8 cellular contexts compared by ENCODE assay signal in the genomic region with DNA sequence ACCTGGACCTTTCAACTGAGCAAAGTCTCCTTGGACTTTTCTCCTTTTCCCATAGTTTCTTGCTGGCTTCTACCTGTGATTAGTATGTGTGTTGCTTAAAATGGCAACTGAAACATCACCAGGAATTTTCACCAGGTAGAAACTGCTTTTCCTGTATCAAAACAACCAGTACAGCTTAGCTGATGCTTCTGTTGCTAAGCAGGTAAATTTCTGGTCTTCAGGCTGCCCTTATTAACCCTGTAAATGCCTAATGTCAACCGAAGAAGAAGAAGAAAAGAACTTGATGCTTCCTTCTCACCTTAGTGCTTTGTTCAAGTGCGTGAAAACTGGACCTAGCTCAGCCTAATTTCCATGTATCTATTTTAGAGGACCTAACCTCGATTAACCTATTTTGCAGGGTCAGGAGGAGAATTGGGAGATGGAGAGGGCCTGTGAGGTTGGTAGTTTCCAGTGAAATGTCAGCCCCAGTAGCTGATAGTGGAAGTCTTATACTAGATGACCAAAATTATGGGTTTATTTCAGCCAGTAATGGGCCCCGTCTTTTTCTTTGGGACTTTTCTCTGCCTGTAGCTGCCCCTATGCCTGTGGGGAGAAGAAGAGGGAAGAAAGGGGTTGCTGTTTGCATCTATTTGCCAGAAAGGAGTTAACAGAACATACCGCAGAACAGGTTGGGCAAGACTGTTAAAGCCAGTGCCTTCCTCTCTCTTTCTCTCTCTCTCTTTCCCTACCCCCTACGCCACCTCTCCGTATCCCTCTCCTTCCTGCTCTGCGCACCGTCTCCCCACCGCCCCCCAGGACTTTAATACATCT. TPM values are rescaled to one million over a fixed set of nuclear protein-coding genes. Genes with fewer than 3 reads are reported as not detected.
A peak's percentile ranks its signal among the peaks of the same experiment; 100 is the strongest.
DNase-seq lines count a peak whose midpoint lies in the region; ATAC-seq and TF ChIP-seq lines count a peak whose summit lies in the region.

No MANE protein-coding gene starts in this region.

- H3K9ac ChIP-seq in H9 (ENCODE audit: extremely low read depth, insufficient read length, low read length) = no peak overlapping the region

- peak overlapping the region; percentile 65 to 78 (median 76) for H3K27ac Mint-ChIP-seq in H9

- no peak overlapping the region for H2BK20ac ChIP-seq in H9 (ENCODE audit: low read depth, low read length, poor library complexity, severe bottlenecking)

- TF ChIP-seq EP300 in sigmoid colon (IDR thresholded peaks at IDR 0.05) = no peak

- no peak overlapping the region for H3K56ac ChIP-seq in H9 (ENCODE audit: insufficient read length, low read depth, low read length)

- H3K79me1 ChIP-seq in H9 (ENCODE audit: insufficient read depth, low read depth, low read length, poor library complexity, severe bottlenecking) = no peaks in the 10 kb centered on the region

- H3K18ac ChIP-seq in H9 (ENCODE audit: insufficient read length, low read depth, low read length) = peak overlapping the region; percentile 69

- H3K79me2 ChIP-seq in H9 (ENCODE audit: insufficient read depth, low read length) = peaks cover 2% of the 10 kb centered on the region; the same call in 1 of the 2 replicates

- no peak overlapping the region for H2AFZ ChIP-seq in H9 (ENCODE audit: low read length)

- no peak for ATAC-seq in GM18868 (IDR thresholded peaks at IDR 0.05; ENCODE audit: unreplicated experiment)
- ATAC-seq in GM19455 (IDR thresholded peaks at IDR 0.05; ENCODE audit: unreplicated experiment) = no peak

- WGBS in H9 (ENCODE audit: extremely low coverage, insufficient read length, low lambda C conversion rate) = no CpG with 5 or more reads among the region's 10 CpGs
- WGBS in sigmoid colon, 2 donors = 23 to 58% methylated on average over 10 of the region's 10 CpGs

- H3K27me3 ChIP-seq in H9 (ENCODE audit: insufficient read depth, low read length) (no peaks in the 10 kb centered on the region), sigmoid colon (no peaks in the 10 kb centered on the region)

- peaks cover 54 to 70% of the 10 kb centered on the region in 2 experiments for H3K4me1 Mint-ChIP-seq in H9

- no peaks in the 10 kb centered on the region for H3K36me3 ChIP-seq in sigmoid colon

- H3K4me1 ChIP-seq in H9 (ENCODE audit: insufficient read depth, low read length) = peaks cover 32% of the 10 kb centered on the region
- H3K4me1 ChIP-seq in sigmoid colon = peaks cover 0 to 85% (median 69%) of the 10 kb centered on the region in 4 donors

- peak overlapping the region; percentile 6 to 65; a peak in 4 of 5 replicates for H3K4me3 Mint-ChIP-seq in H9

- H3K4me3 ChIP-seq in epithelial cell of esophagus (ENCODE audit: low read length) (peak overlapping the region; percentile 11), sigmoid colon (peak overlapping the region in 1 of 4 donors; percentile 1)

- H2BK5ac ChIP-seq in H9 (ENCODE audit: insufficient read length, low read length) = no peak overlapping the region

- H4K20me1 ChIP-seq in H9 (ENCODE audit: control insufficient read depth, insufficient read depth, insufficient read length) = peaks cover 2% of the 10 kb centered on the region

- H3K4me2 ChIP-seq in H9 (ENCODE audit: insufficient read depth, insufficient read length, low read length) = peak overlapping the region; percentile 35

- peaks cover 4% of the 10 kb centered on the region for H3K23me2 ChIP-seq in H9 (ENCODE audit: insufficient read length, low read depth, low read length, poor library complexity, severe bottlenecking)

- intact Hi-C loops in sigmoid colon (cut with DNase I) = loop anchor here (2.0 kb wide), 1 partner anchor 37 kb away; no protein-coding TSS in a partner anchor

- TF ChIP-seq POLR2A in sigmoid colon (IDR thresholded peaks at IDR 0.05) = no peak

- H3T11ph ChIP-seq in H9 (ENCODE audit: low read length) = peak overlapping the region; percentile 38

- no peaks in the 10 kb centered on the region; a peak in 1 of 7 replicates for H3K36me3 Mint-ChIP-seq in H9 (ENCODE audit: insufficient read depth in 1 of 3, low read depth in 3 of 3)

- no peaks in the 10 kb centered on the region for H3K9me3 Mint-ChIP-seq in H9

- peak overlapping the region; percentile 19 for H2BK12ac ChIP-seq in H9 (ENCODE audit: insufficient read length, low read depth, low read length)

- H2BK15ac ChIP-seq in H9 (ENCODE audit: low read depth, low read length) = no peak overlapping the region

- H3K27ac ChIP-seq in H9 (ENCODE audit: insufficient read length, low read depth, low read length) (peak overlapping the region; percentile 39), sigmoid colon (peak overlapping the region; percentile 82 to 96 (median 94))

- H3K9me3 ChIP-seq in H9 (ENCODE audit: control insufficient read depth, low read depth, low read length) (no peaks in the 10 kb centered on the region), sigmoid colon (no peaks in the 10 kb centered on the region)

- no peak overlapping the region for H3K23ac ChIP-seq in H9 (ENCODE audit: insufficient read length, low read depth, low read length)

- peak overlapping the region; percentile 87; the same call in 1 of the 2 replicates for H3K14ac ChIP-seq in H9 (ENCODE audit: insufficient read depth, low read length)

- no peak overlapping the region for H2BK120ac ChIP-seq in H9 (ENCODE audit: low read depth, low read length, poor library complexity, severe bottlenecking)

- no peak overlapping the region for H4K91ac ChIP-seq in H9 (ENCODE audit: insufficient read length, low read depth, low read length)

- H3K4ac ChIP-seq in H9 (ENCODE audit: low read depth, low read length) = no peak overlapping the region

- DNase-seq in H9 (no peak), NOMO-1 treated with DMSO at 0.1 percent for 48 hours (lab: John Stamatoyannopoulos, UW; ENCODE audit: unreplicated experiment) (peak; percentile 88), epithelial cell of esophagus (ENCODE audit: low read depth) (peak; percentile 78), sigmoid colon (no peak), ecto neural progenitor cell (ENCODE audit: low spot score) (no peak)
- no peak for DNase-seq in activated T-cell treated with anti-CD3 and anti-CD28 coated beads, Interleukin-2, amount 50 U/mL, for 48 hours

- H3K27me3 Mint-ChIP-seq in H9 (ENCODE audit: low read depth) = no peaks in the 10 kb centered on the region

- H4K5ac ChIP-seq in H9 (ENCODE audit: insufficient read length, low read depth, low read length) = no peak overlapping the region

- no peak for TF ChIP-seq CTCF in H9 (conservative IDR thresholded peaks at IDR 0.05)
- no peak for TF ChIP-seq CTCF in epithelial cell of esophagus (IDR thresholded peaks at IDR 0.05; ENCODE audit: insufficient read depth, low read depth, low read length, missing control alignments)
- no peak for TF ChIP-seq CTCF in sigmoid colon (IDR thresholded peaks at IDR 0.05)

- no peak overlapping the region for H2AK5ac ChIP-seq in H9 (ENCODE audit: insufficient read length, low read length)

- H4K8ac ChIP-seq in H9 (replicated peaks; ENCODE audit: insufficient read length, low read depth, low read length) = no peak overlapping the region

RNA-seq across cellular contexts. Expression of gene RREB1, which starts 37.7 kb away (rescaled TPM):
- total RNA-seq in H9 (2021) (33.6 and 35.8 TPM in 2 replicates), sigmoid colon (10 to 100 TPM; 18.9 to 31.9 (median 23.2) TPM)
- 10 to 100 TPM in 1 of 3 donors, 1 to 10 TPM in 2; 6.0 to 21.5 (median 9.9) TPM for polyA plus RNA-seq in sigmoid colon

Comparison
In these comparisons a context has a peak if more than half of its experiments do, and no peak if none do; other contexts are left out.
1. DNase-seq: peak in NOMO-1 treated with DMSO at 0.1 percent for 48 hours (single experiment) and epithelial cell of esophagus (single experiment); none in H9 (single experiment), sigmoid colon (single experiment), ecto neural progenitor cell (single experiment) and activated T-cell treated with anti-CD3 and anti-CD28 coated beads, Interleukin-2, amount 50 U/mL, for 48 hours (0 of 2).